14 cellular contexts compared by ENCODE assay signal in the genomic region with DNA sequence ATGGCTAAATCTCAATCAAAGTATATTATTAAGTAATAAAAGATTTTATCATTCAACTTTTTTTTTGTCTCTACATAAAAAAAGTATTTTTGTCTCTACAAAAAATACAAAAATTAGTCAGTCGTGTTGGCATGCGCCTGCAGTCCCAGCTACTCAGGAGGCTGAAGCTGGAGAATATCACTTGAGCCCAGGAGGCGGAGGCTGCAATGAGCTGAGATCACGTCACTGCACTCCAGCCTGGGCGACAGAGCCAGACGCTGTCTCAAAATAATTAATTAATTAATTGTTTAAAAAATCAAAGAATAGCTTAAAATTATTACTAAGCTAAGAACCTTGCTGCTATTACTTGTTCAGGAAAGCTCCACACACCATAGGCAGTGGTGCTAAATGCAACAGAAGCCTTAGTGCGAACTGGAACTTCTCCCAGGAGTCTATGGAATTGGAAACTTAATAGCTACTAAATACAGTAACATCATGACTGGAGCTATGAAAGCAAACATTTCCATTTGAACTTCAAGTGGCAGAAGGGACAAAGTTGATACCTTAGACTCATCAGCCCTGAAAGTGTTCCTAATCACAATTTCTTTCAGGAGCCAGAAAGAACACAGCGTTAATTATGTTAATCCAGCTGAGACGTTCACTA. TPM values are rescaled to one million over a fixed set of nuclear protein-coding genes. Genes with fewer than 3 reads are reported as not detected.
DNase-seq lines count a peak whose midpoint lies in the region; ATAC-seq and TF ChIP-seq lines count a peak whose summit lies in the region.
"Had no signal": no experiment of that assay in that cellular context is flagged by ENCODE, and none has a peak within 500 bp of the region (broad histone marks: within the 10 kb centered on the region; RNA-seq: fewer than 3 reads in every experiment).

No MANE protein-coding gene starts in this region.

- no peaks in the 10 kb centered on the region for H3K9me3 ChIP-seq in MG63
- H3K9me3 ChIP-seq in colonic mucosa = no peaks in the 10 kb centered on the region
- H3K9me3 ChIP-seq in left lung = no peaks in the 10 kb centered on the region
- no peaks in the 10 kb centered on the region for H3K9me3 ChIP-seq in stomach smooth muscle (ENCODE audit: control insufficient read depth in 2 of 2, low read length in 2 of 2)

- peaks cover 7% of the 10 kb centered on the region for H3K36me3 ChIP-seq in MG63
- no peaks in the 10 kb centered on the region for H3K36me3 ChIP-seq in colonic mucosa
- H3K36me3 ChIP-seq in left lung = no peaks in the 10 kb centered on the region
- H3K36me3 ChIP-seq in stomach smooth muscle (ENCODE audit: control insufficient read depth in 2 of 2, insufficient read depth in 2 of 2, low read length in 2 of 2) = no peaks in the 10 kb centered on the region

- no peaks in the 10 kb centered on the region for H3K27me3 ChIP-seq in MG63
- no peaks in the 10 kb centered on the region for H3K27me3 ChIP-seq in colonic mucosa
- H3K27me3 ChIP-seq in left lung = no peaks in the 10 kb centered on the region
- H3K27me3 ChIP-seq in stomach smooth muscle (ENCODE audit: control insufficient read depth in 1 of 2, insufficient read depth in 2 of 2, low read length in 2 of 2) = no peaks in the 10 kb centered on the region

- peak overlapping the region; percentile 6 for H3K27ac ChIP-seq in colonic mucosa
- H3K27ac ChIP-seq in left lung = peak overlapping the region; percentile 67 to 79
- peak overlapping the region; percentile 53 for H3K27ac ChIP-seq in stomach smooth muscle (ENCODE audit: low read length)

- ATAC-seq in left lung (peak; percentile 49), GM19397 (IDR thresholded peaks at IDR 0.05; ENCODE audit: unreplicated experiment) (no peak)
- ATAC-seq: stimulated activated naive B cell treated with anti-CD40 and anti-IgM and Interleukin-4, amounts not matched to agents 10 μg/mL and 1 μg/mL and 100 μg/mL, for 72 hours; T-cell had no signal

- H3K4me3 ChIP-seq in MG63 (peak overlapping the region; percentile 22), colonic mucosa (no peak overlapping the region), left lung (no peak overlapping the region), stomach smooth muscle (ENCODE audit: low read length in 2 of 2) (peak overlapping the region; percentile 44 to 47)

- DNase-seq in MG63 = peak; percentile 64
- DNase-seq in colonic mucosa = no peak
- peak in 1 of 2 donors; percentile 68 for DNase-seq in left lung
- no peak for DNase-seq in cerebellar cortex (ENCODE audit: low spot score)
- no peak for DNase-seq in SKM-1 treated with dmso at 0.1 percent for 144 hours (lab: John Stamatoyannopoulos, UW; ENCODE audit: unreplicated experiment)
- DNase-seq in KBM-7 = no peak
- DNase-seq: activated CD4-positive, alpha-beta T cell treated with anti-CD3 and anti-CD28 coated beads, Interleukin-2, amount 10 ng/mL, durations not matched to agents 7 days and 5 days; Karpas-422; NCI-H1930; stimulated activated CD4-positive, alpha-beta T cell treated with anti-CD3 and anti-CD28 coated beads, Interleukin-2, amount 100 ng/mL, for 48 hours; stimulated activated naive B cell treated with anti-CD40 and anti-IgM and Interleukin-4, amounts not matched to agents 10 μg/mL and 1 μg/mL and 100 μg/mL, for 72 hours; T-cell had no signal

- in situ Hi-C loops in KBM-7 (cut with MboI; ENCODE audit: low pct_unique_long_range_greater_than_20kb, low sequenced_read_pairs) = no loop called here

- TF ChIP-seq CTCF in colonic mucosa (IDR thresholded peaks at IDR 0.05) (no peak), left lung (IDR thresholded peaks at IDR 0.05) (no peak)

- no peak overlapping the region for H3K9ac ChIP-seq in colonic mucosa (ENCODE audit: low read depth in 2 of 2, low read length in 2 of 2)
- H3K9ac ChIP-seq in stomach smooth muscle (ENCODE audit: low read length in 2 of 2) = peak overlapping the region; percentile 54 to 62

- H3K4me1 ChIP-seq in colonic mucosa (peaks cover 3% of the 10 kb centered on the region), left lung (peaks cover 9 to 55% of the 10 kb centered on the region in 2 donors), stomach smooth muscle (ENCODE audit: control insufficient read depth, insufficient read depth, low read length) (peaks cover 62% of the 10 kb centered on the region)

- intact Hi-C loops in colonic mucosa (cut with DNase I) = no loop called here
- intact Hi-C loops in left lung (cut with DNase I) = no loop called here

RNA-seq across cellular contexts. Expression of a gene that starts 22.6 kb away (rescaled TPM):
- 12.4 and 18.4 TPM in 2 replicates for total RNA-seq in MG63 (2014; rRNA removed; shearing (Covaris generic); ENCODE audit: low replicate concordance)
- total RNA-seq in colonic mucosa (10 to 100 TPM; 23.8 to 25.6 TPM), left lung (10 to 100 TPM; 39.7 to 61.1 TPM)

Comparison
In these comparisons a context has a peak if more than half of its experiments do, and no peak if none do; other contexts are left out.
1. H3K4me3 ChIP-seq: peak in MG63 (single experiment) and stomach smooth muscle (2 of 2); none in colonic mucosa (single experiment) and left lung (0 of 2).
2. H3K27ac ChIP-seq: peak in every context shown above with its lines; median percentile 73 in left lung; 53 in stomach smooth muscle; 6 in colonic mucosa.
3. H3K9ac ChIP-seq: peak in stomach smooth muscle (2 of 2); none in colonic mucosa (0 of 2).